Comparison of ENCODE assay signal across 8 cellular contexts in the genomic region with DNA sequence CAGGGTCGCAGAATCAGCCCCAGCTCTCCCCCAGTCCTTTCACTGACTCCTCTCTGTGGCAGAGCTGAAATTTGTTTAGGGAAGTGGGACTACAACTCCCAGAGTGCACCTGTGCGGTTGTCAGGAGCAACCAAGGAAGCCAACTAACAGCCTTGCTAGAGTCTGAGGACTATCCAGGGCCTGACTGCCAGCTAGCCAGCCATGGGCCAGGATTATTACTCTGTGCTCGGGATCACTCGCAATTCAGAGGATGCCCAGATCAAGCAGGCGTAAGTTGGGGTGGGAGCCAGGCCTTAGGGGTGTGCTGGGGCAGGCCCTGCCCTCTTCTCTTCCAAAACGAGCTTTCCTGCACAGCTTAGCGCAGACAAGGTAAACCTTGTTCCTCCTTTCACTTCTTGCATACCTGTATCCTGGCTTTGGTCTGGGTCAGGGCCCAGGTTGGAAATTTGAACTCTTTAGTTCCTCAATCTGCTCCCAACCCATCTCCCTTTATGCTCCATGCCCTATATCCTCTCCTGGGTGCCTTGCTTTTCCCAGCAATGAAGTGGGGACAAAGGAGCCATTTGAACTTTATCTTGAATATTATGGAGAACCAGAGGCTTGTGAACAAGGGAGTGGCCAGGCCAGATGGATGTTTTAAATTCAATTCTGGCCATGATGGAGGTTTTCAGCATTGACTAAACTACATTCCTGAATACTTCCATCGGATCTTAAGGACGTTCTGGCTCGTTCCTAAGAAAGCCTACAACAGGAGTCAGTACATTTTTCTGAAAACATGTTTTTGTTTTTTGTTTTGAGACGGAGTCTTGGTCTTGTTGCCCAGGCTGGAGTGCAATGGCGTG. TPM values are rescaled to one million over a fixed set of nuclear protein-coding genes. Genes with fewer than 3 reads are reported as not detected.
A peak's percentile ranks its signal among the peaks of the same experiment; 100 is the strongest.
DNase-seq lines count a peak whose midpoint lies in the region; ATAC-seq and TF ChIP-seq lines count a peak whose summit lies in the region.

TSS of gene DNAJB13 (plus strand) at position 158 of the 842 bp plus-strand sequence. CDS start at position 202, 44 bp downstream.

- no peak within 1 kb of the TSS for H4K91ac ChIP-seq in IMR-90 (ENCODE audit: insufficient read depth, low read depth, low read length)

- H2BK15ac ChIP-seq in IMR-90 (ENCODE audit: low read depth, low read length), result no peak within 1 kb of the TSS

- H3K27ac ChIP-seq in IMR-90 (ENCODE audit: insufficient read depth, low read length) (no peak within 1 kb of the TSS), hepatocyte (no peak within 1 kb of the TSS)

- TF ChIP-seq CTCF in IMR-90 (conservative IDR thresholded peaks at IDR 0.05; ENCODE audit: low read depth, low read length), result no peak
- TF ChIP-seq CTCF in hepatocyte (IDR thresholded peaks at IDR 0.05; ENCODE audit: poor library complexity), result no peak
- TF ChIP-seq CTCF in type B pancreatic cell (conservative IDR thresholded peaks at IDR 0.05), result no peak

- no peak within 1 kb of the TSS for H4K5ac ChIP-seq in IMR-90 (ENCODE audit: low read depth, low read length)

- H3K4me2 ChIP-seq in IMR-90 (ENCODE audit: low read depth, low read length) (no peak within 1 kb of the TSS), hepatocyte (no peak within 1 kb of the TSS)

- H4K20me1 ChIP-seq in IMR-90 (ENCODE audit: insufficient read depth, low read length) (no peaks in the 10 kb centered on the region), hepatocyte (ENCODE audit: insufficient read depth, poor library complexity, severe bottlenecking) (no peaks in the 10 kb centered on the region)

- peaks cover 3% of the 10 kb centered on the region; the same call in 1 of the 2 replicates for H3K4me1 ChIP-seq in IMR-90 (ENCODE audit: control insufficient read depth, insufficient read depth, low read length)
- no peaks in the 10 kb centered on the region for H3K4me1 ChIP-seq in hepatocyte (ENCODE audit: insufficient read depth)

- POLR2A ChIA-PET in IMR-90 (lab: Charles Lee; ENCODE audit: unreplicated experiment), result no interaction called here

- H3K36me3 ChIP-seq in IMR-90 (ENCODE audit: control insufficient read depth, insufficient read depth, low read length), result no peaks in the 10 kb centered on the region
- no peaks in the 10 kb centered on the region for H3K36me3 ChIP-seq in hepatocyte (replicated peaks; ENCODE audit: insufficient read depth, low read depth)

- no peak within 1 kb of the TSS for H3K14ac ChIP-seq in IMR-90 (replicated peaks; ENCODE audit: low read depth, low read length)

- H3K9me3 ChIP-seq in IMR-90 (ENCODE audit: control insufficient read depth, insufficient read depth, low read length) (peaks cover 6% of the 10 kb centered on the region), hepatocyte (ENCODE audit: low read depth) (no peaks in the 10 kb centered on the region)

- ATAC-seq in GM21717 (IDR thresholded peaks at IDR 0.05; ENCODE audit: unreplicated experiment), result peak; percentile 52
- peak; percentile 91 for ATAC-seq in IMR-90 (ENCODE audit: low read depth)

- H3K56ac ChIP-seq in IMR-90 (ENCODE audit: extremely low read depth, insufficient read depth, low read length), result no peak within 1 kb of the TSS

- H3K9ac ChIP-seq in IMR-90 (ENCODE audit: low read depth, low read length), result no peak within 1 kb of the TSS

- no peaks in the 10 kb centered on the region for H3K79me1 ChIP-seq in IMR-90 (ENCODE audit: low read depth in 1 of 2, low read length in 2 of 2)

- no peak within 1 kb of the TSS for H2BK120ac ChIP-seq in IMR-90 (ENCODE audit: low read depth, low read length)

- H3K27me3 Mint-ChIP-seq in type B pancreatic cell, result no peaks in the 10 kb centered on the region

- no peak within 1 kb of the TSS for H2AK5ac ChIP-seq in IMR-90 (ENCODE audit: low read depth, low read length)

- no peaks in the 10 kb centered on the region; the same call in 1 of the 2 replicates for H3K27me3 ChIP-seq in IMR-90 (ENCODE audit: control insufficient read depth, insufficient read depth, low read length)
- H3K27me3 ChIP-seq in hepatocyte, result no peaks in the 10 kb centered on the region

- no peaks in the 10 kb centered on the region for H3K9me2 ChIP-seq in hepatocyte (replicated peaks; ENCODE audit: insufficient read depth)

- no peak within 1 kb of the TSS for H3K18ac ChIP-seq in IMR-90 (ENCODE audit: low read depth, low read length)

- H3K9me3 Mint-ChIP-seq in type B pancreatic cell, result peaks cover 6% of the 10 kb centered on the region

- intact Hi-C loops in IMR-90 (cut with micrococcal nuclease), result no loop called here

- H3K36me3 Mint-ChIP-seq in type B pancreatic cell, result no peaks in the 10 kb centered on the region

- TF ChIP-seq POLR2A in IMR-90 (IDR thresholded peaks at IDR 0.05; ENCODE audit: low read depth, low read length), result no peak

- H3K4me3 Mint-ChIP-seq in type B pancreatic cell, result no peak within 1 kb of the TSS

- dilution Hi-C loops in IMR-90 (cut with HindIII; ENCODE audit: low sequenced_read_pairs, unreplicated experiment), result no loop called here

- no peak within 1 kb of the TSS for H3K23ac ChIP-seq in IMR-90 (ENCODE audit: low read depth, low read length)

- 0 out of 2 replicates have a peak, but pooled peaks cover 4% of the 10 kb centered on the region for H3K9me1 ChIP-seq in IMR-90 (ENCODE audit: insufficient read depth, low read length)

- H3K27ac Mint-ChIP-seq in type B pancreatic cell, result no peak within 1 kb of the TSS

- H2AFZ ChIP-seq in IMR-90 (replicated peaks; ENCODE audit: low read length, poor library complexity) (no peak within 1 kb of the TSS), hepatocyte (no peak within 1 kb of the TSS)

- TF ChIP-seq RAD21 in IMR-90 (IDR thresholded peaks at IDR 0.05; ENCODE audit: low read length), result no peak

- H3K79me2 ChIP-seq in hepatocyte, result no peaks in the 10 kb centered on the region

- H3K4me3 ChIP-seq in IMR-90 (ENCODE audit: insufficient read depth, low read depth, low read length), result no peak within 1 kb of the TSS
- H3K4me3 ChIP-seq in hepatocyte, result no peak within 1 kb of the TSS

- H2BK5ac ChIP-seq in IMR-90 (ENCODE audit: low read depth, low read length, poor library complexity, severe bottlenecking), result no peak within 1 kb of the TSS

- no peak within 1 kb of the TSS for H4K8ac ChIP-seq in IMR-90 (ENCODE audit: low read depth in 2 of 2, low read length in 2 of 2)

- no TSS peak for BruUV-seq in IMR-90 (replicated peaks; lab: Mats Ljungman, UMichigan)

- in situ Hi-C loops in IMR-90 (cut with MboI; ENCODE audit: low sequenced_read_pairs), result no loop called here

- CTCF ChIA-PET in IMR-90 (lab: Yijun Ruan, JAX), result interaction anchor here (0.6 to 1.4 kb wide), 3 partner anchors 13 to 234 kb away, joined by 4 to 7 read pairs (median 6); no protein-coding TSS in a partner anchor

- no peaks in the 10 kb centered on the region for H3K4me1 Mint-ChIP-seq in type B pancreatic cell (ENCODE audit: unreplicated experiment)

- no peak within 1 kb of the TSS for H2AK9ac ChIP-seq in IMR-90 (replicated peaks; ENCODE audit: low read depth, low read length, poor library complexity)

- no peak within 1 kb of the TSS for H2BK20ac ChIP-seq in IMR-90 (ENCODE audit: low read depth, low read length)

- H3K4ac ChIP-seq in IMR-90 (ENCODE audit: low read depth, low read length), result no peak within 1 kb of the TSS

- DNase-seq in NCI-H748 (lab: John Stamatoyannopoulos, UW; ENCODE audit: unreplicated experiment) (peak; percentile 47), NCI-H748 treated with DMSO at 0.1 percent for 48 hours (lab: John Stamatoyannopoulos, UW) (no peak), IMR-90 (peak; percentile 60), SW480 (ENCODE audit: low spot score) (peak; percentile 46), hepatocyte (ENCODE audit: low spot score) (peak; percentile 52), T-helper 9 cell (no peak), type B pancreatic cell (ENCODE audit: extremely low spot score, unreplicated experiment) (no peak)

- WGBS in IMR-90 (ENCODE audit: extremely low coverage in 2 of 2, insufficient read length in 1 of 2), 2 experiments, result 20% methylated on average over 2 of the region's 12 CpGs; no CpG with 5 or more reads in 1 of the 2 experiments
- WGBS in hepatocyte (ENCODE audit: low lambda C conversion rate, missing lambda C conversion rate), result 79% methylated on average over 12 of the region's 12 CpGs

TF ChIP-seq in IMR-90, 13 proteins besides CTCF, POLR2A, EP300 and RAD21 (continues in another document):
- TF ChIP-seq CEBPB (IDR thresholded peaks at IDR 0.05; ENCODE audit: low read depth, low read length), result no peak
- TF ChIP-seq, protein P1, sequence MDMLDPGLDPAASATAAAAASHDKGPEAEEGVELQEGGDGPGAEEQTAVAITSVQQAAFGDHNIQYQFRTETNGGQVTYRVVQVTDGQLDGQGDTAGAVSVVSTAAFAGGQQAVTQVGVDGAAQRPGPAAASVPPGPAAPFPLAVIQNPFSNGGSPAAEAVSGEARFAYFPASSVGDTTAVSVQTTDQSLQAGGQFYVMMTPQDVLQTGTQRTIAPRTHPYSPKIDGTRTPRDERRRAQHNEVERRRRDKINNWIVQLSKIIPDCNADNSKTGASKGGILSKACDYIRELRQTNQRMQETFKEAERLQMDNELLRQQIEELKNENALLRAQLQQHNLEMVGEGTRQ (IDR thresholded peaks at IDR 0.05; ENCODE audit: low read depth, low read length), result no peak
- no peak for TF ChIP-seq SMC3 (IDR thresholded peaks at IDR 0.05; ENCODE audit: low read depth, low read length)
- no peak for TF ChIP-seq BHLHE40 (IDR thresholded peaks at IDR 0.05; ENCODE audit: low read depth, low read length)
- TF ChIP-seq ELK1 (IDR thresholded peaks at IDR 0.05; ENCODE audit: borderline replicate concordance, low read depth, low read length), result no peak
- no peak for TF ChIP-seq MAFK (IDR thresholded peaks at IDR 0.05; ENCODE audit: low read depth, low read length)
- no peak for TF ChIP-seq CHD1 (IDR thresholded peaks at IDR 0.05; ENCODE audit: low read depth, low read length)
- no peak for TF ChIP-seq RCOR1 (IDR thresholded peaks at IDR 0.05; ENCODE audit: insufficient replicate concordance, low read length)
- no peak for TF ChIP-seq FOS (IDR thresholded peaks at IDR 0.05; ENCODE audit: low read depth, low read length)

RNA-seq across cellular contexts. Expression of gene DNAJB13, which starts in this region (rescaled TPM):
- total RNA-seq in IMR-90 (2012; rRNA removed) (0.18 and 0.28 TPM in 2 replicates), hepatocyte (0.70 TPM in 1 of 2 replicates, not detected in the other), type B pancreatic cell (ENCODE audit: low replicate concordance) (2.8 TPM in 1 of 2 replicates, not detected in the other)
- polyA plus RNA-seq in IMR-90 (2012; rRNA removed) (0.10 and 0.48 TPM in 2 replicates), hepatocyte (0.18 TPM in 1 of 2 replicates, not detected in the other)
- 0.14 TPM in 1 of 2 replicates, not detected in the other for polyA plus RNA-seq in IMR-90 (2012; cell fraction: cytosol; rRNA removed)
- polyA plus RNA-seq in IMR-90 (2012; cell fraction: nucleus; rRNA removed; ENCODE audit: low replicate concordance), result 0.15 and 0.33 TPM in 2 replicates

Comparison
In these comparisons a context has a peak if more than half of its experiments do, and no peak if none do; other contexts are left out.
1. DNase-seq: peak in NCI-H748 (single experiment) and SW480 (single experiment); none in NCI-H748 treated with DMSO at 0.1 percent for 48 hours (single experiment), T-helper 9 cell (single experiment) and type B pancreatic cell (single experiment).
2. Peak in DNase-seq and ATAC-seq in IMR-90; RNA of the gene not detected or under 1 TPM.
3. Peak in DNase-seq in hepatocyte; RNA of the gene not detected or under 1 TPM.